In the genomic region with DNA sequence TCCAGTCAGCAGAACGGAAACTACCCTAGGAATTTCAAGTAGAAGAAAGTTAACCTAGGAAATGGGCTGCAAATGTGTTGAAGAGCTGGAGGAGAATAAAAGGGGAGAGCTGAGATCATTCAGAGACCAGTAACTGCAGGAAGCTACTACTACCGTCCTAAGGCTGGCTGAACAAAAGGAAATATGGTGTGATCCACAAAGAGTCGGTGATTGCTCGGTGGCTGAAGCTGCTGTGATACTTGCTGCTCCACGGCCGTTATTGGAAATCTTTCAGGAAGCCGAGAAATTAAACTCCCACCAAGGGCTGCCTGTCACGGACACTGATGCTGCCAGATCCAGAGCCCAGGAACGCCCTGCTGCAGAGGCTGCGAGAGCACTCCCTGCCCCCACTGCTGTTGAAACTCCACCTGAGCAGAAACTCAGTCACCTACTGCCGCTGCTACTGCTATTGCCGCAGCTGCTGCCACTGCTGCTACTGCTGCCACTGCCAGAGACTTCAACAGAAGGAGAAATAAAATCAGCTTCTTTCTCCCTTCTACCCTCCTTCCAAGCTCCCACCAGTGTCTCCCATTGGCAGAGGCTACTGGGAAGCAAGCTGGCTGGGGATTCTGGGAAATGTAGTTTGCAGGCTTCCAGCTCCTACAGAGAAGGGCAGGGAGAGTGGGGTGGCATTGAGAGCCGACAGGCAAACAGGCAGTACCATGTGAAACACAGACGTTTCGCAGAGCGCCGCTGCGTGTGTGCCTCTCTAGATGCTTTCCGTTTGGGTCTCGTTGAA, we compare ENCODE assay signal across 8 cellular contexts.
DNase-seq lines count a peak whose midpoint lies in the region; ATAC-seq and TF ChIP-seq lines count a peak whose summit lies in the region.

No MANE protein-coding gene starts in this region.

- 2 to 5% (median 3%) methylated on average over 20 of the region's 20 CpGs for WGBS in adrenal gland, 4 donors

- ATAC-seq in GM21786 (IDR thresholded peaks at IDR 0.05; ENCODE audit: unreplicated experiment) (peak; percentile 24), omental fat pad (ENCODE audit: low FRiP score) (peak; percentile 69)

- H3K27me3 ChIP-seq in SJSA1 (replicated peaks), result no peaks in the 10 kb centered on the region
- H3K27me3 ChIP-seq in adrenal gland, result no peaks in the 10 kb centered on the region
- no peaks in the 10 kb centered on the region for H3K27me3 ChIP-seq in cardiac muscle cell

- DNase-seq in DMS53 treated with DMSO at 0.1 percent for 48 hours (lab: John Stamatoyannopoulos, UW; ENCODE audit: unreplicated experiment) (peak; percentile 67), M059J (ENCODE audit: low read depth) (peak; percentile 78), SJSA1 (ENCODE audit: low read depth in 1 of 2, low spot score in 2 of 2) (peak; percentile 73 to 77), adrenal gland (peak; percentile 79 to 94 (median 88)), cardiac muscle cell (ENCODE audit: low read depth in 1 of 2, low spot score in 1 of 2) (peak; percentile 84 to 85), omental fat pad (ENCODE audit: low spot score) (no peak), posterior vena cava (ENCODE audit: low spot score) (no peak)

- H3K9me3 ChIP-seq in SJSA1 (replicated peaks) (no peaks in the 10 kb centered on the region), adrenal gland (replicated peaks in 1 of 3) (no peaks in the 10 kb centered on the region), cardiac muscle cell (ENCODE audit: low read depth) (no peaks in the 10 kb centered on the region)

- TF ChIP-seq CTCF in adrenal gland (IDR thresholded peaks at IDR 0.05), result no peak
- TF ChIP-seq CTCF in cardiac muscle cell (IDR thresholded peaks at IDR 0.05; ENCODE audit: low read depth, low read length), result no peak
- TF ChIP-seq CTCF in omental fat pad (IDR thresholded peaks at IDR 0.05), result no peak

- H3K4me3 ChIP-seq in SJSA1 (peak overlapping the region; percentile 40), adrenal gland (peak overlapping the region in 2 of 4 donors; percentile 8 to 70), cardiac muscle cell (peak overlapping the region; percentile 53)

- H3K27ac ChIP-seq in SJSA1 (no peak overlapping the region), adrenal gland (peak overlapping the region; percentile 80 to 98 (median 93)), cardiac muscle cell (peak overlapping the region; percentile 52)

- H3K36me3 ChIP-seq in SJSA1 (no peaks in the 10 kb centered on the region), adrenal gland (replicated peaks in 1 of 2) (no peaks in the 10 kb centered on the region), cardiac muscle cell (no peaks in the 10 kb centered on the region)

- H3K4me1 ChIP-seq in SJSA1 (replicated peaks), result 0 out of 2 replicates have a peak, but pooled peaks cover 5% of the 10 kb centered on the region
- peaks cover 44 to 75% of the 10 kb centered on the region in 2 donors for H3K4me1 ChIP-seq in adrenal gland (replicated peaks in 1 of 2)
- peaks cover 30% of the 10 kb centered on the region for H3K4me1 ChIP-seq in cardiac muscle cell (ENCODE audit: low read depth)

- intact Hi-C loops in adrenal gland (cut with DNase I) (no loop called here), posterior vena cava (cut with DNase I) (no loop called here)

- peak; percentile 67 to 87 for TF ChIP-seq POLR2A in adrenal gland (IDR thresholded peaks at IDR 0.05)

Comparison
In these comparisons a context has a peak if more than half of its experiments do, and no peak if none do; other contexts are left out.
1. DNase-seq: peak in DMS53 treated with DMSO at 0.1 percent for 48 hours (single experiment), M059J (single experiment), SJSA1 (2 of 2), adrenal gland (7 of 7) and cardiac muscle cell (2 of 2); none in omental fat pad (single experiment) and posterior vena cava (single experiment).